2 cellular contexts compared by ENCODE assay signal in the genomic region with DNA sequence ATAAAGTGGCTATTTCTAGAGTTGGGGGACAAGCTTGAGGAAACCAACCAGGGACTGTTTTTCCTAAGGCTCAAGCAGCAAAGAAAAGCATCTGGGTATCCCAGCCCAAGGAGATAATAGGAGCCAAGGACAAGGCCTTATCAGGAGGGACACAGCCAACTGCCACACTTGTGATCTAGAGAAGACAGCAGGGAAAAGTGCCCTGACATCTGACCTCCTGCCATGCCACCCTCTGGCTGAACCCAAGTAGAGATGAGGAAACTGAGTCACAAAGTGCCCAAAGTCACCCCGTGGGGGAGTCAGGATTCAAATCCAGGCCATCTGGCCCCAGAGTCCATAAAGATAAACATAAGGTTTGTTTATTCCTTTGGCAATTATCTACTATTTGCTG.
TF ChIP-seq lines count a peak whose summit lies in the region.

No MANE protein-coding gene starts in this region.

TF ChIP-seq in GM23338, 12 proteins besides CTCF, POLR2A, EP300 and RAD21 (continues in another document):
- TF ChIP-seq POLR2AphosphoS5 (IDR thresholded peaks at IDR 0.05; ENCODE audit: low read depth): no peak
- TF ChIP-seq, protein P1, sequence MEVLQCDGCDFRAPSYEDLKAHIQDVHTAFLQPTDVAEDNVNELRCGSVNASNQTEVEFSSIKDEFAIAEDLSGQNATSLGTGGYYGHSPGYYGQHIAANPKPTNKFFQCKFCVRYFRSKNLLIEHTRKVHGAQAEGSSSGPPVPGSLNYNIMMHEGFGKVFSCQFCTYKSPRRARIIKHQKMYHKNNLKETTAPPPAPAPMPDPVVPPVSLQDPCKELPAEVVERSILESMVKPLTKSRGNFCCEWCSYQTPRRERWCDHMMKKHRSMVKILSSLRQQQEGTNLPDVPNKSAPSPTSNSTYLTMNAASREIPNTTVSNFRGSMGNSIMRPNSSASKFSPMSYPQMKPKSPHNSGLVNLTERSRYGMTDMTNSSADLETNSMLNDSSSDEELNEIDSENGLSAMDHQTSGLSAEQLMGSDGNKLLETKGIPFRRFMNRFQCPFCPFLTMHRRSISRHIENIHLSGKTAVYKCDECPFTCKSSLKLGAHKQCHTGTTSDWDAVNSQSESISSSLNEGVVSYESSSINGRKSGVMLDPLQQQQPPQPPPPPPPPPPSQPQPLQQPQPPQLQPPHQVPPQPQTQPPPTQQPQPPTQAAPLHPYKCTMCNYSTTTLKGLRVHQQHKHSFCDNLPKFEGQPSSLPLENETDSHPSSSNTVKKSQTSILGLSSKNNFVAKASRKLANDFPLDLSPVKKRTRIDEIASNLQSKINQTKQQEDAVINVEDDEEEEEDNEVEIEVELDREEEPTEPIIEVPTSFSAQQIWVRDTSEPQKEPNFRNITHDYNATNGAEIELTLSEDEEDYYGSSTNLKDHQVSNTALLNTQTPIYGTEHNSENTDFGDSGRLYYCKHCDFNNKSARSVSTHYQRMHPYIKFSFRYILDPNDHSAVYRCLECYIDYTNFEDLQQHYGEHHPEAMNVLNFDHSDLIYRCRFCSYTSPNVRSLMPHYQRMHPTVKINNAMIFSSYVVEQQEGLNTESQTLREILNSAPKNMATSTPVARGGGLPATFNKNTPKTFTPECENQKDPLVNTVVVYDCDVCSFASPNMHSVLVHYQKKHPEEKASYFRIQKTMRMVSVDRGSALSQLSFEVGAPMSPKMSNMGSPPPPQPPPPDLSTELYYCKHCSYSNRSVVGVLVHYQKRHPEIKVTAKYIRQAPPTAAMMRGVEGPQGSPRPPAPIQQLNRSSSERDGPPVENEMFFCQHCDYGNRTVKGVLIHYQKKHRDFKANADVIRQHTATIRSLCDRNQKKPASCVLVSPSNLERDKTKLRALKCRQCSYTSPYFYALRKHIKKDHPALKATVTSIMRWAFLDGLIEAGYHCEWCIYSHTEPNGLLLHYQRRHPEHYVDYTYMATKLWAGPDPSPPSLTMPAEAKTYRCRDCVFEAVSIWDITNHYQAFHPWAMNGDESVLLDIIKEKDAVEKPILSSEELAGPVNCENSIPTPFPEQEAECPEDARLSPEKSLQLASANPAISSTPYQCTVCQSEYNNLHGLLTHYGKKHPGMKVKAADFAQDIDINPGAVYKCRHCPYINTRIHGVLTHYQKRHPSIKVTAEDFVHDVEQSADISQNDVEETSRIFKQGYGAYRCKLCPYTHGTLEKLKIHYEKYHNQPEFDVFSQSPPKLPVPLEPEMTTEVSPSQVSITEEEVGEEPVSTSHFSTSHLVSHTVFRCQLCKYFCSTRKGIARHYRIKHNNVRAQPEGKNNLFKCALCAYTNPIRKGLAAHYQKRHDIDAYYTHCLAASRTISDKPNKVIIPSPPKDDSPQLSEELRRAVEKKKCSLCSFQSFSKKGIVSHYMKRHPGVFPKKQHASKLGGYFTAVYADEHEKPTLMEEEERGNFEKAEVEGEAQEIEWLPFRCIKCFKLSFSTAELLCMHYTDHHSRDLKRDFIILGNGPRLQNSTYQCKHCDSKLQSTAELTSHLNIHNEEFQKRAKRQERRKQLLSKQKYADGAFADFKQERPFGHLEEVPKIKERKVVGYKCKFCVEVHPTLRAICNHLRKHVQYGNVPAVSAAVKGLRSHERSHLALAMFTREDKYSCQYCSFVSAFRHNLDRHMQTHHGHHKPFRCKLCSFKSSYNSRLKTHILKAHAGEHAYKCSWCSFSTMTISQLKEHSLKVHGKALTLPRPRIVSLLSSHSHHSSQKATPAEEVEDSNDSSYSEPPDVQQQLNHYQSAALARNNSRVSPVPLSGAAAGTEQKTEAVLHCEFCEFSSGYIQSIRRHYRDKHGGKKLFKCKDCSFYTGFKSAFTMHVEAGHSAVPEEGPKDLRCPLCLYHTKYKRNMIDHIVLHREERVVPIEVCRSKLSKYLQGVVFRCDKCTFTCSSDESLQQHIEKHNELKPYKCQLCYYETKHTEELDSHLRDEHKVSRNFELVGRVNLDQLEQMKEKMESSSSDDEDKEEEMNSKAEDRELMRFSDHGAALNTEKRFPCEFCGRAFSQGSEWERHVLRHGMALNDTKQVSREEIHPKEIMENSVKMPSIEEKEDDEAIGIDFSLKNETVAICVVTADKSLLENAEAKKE (CRISPR knock-in tag; IDR thresholded peaks at IDR 0.05): no peak
- TF ChIP-seq ZNF114 (CRISPR knock-in tag; IDR thresholded peaks at IDR 0.05): no peak
- no peak for TF ChIP-seq ZNF331 (CRISPR knock-in tag; IDR thresholded peaks at IDR 0.05; ENCODE audit: low read depth)
- no peak for TF ChIP-seq STAT1 (IDR thresholded peaks at IDR 0.05; ENCODE audit: unreplicated experiment)
- TF ChIP-seq, protein P2, sequence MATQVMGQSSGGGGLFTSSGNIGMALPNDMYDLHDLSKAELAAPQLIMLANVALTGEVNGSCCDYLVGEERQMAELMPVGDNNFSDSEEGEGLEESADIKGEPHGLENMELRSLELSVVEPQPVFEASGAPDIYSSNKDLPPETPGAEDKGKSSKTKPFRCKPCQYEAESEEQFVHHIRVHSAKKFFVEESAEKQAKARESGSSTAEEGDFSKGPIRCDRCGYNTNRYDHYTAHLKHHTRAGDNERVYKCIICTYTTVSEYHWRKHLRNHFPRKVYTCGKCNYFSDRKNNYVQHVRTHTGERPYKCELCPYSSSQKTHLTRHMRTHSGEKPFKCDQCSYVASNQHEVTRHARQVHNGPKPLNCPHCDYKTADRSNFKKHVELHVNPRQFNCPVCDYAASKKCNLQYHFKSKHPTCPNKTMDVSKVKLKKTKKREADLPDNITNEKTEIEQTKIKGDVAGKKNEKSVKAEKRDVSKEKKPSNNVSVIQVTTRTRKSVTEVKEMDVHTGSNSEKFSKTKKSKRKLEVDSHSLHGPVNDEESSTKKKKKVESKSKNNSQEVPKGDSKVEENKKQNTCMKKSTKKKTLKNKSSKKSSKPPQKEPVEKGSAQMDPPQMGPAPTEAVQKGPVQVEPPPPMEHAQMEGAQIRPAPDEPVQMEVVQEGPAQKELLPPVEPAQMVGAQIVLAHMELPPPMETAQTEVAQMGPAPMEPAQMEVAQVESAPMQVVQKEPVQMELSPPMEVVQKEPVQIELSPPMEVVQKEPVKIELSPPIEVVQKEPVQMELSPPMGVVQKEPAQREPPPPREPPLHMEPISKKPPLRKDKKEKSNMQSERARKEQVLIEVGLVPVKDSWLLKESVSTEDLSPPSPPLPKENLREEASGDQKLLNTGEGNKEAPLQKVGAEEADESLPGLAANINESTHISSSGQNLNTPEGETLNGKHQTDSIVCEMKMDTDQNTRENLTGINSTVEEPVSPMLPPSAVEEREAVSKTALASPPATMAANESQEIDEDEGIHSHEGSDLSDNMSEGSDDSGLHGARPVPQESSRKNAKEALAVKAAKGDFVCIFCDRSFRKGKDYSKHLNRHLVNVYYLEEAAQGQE (IDR thresholded peaks at IDR 0.05; ENCODE audit: unreplicated experiment): no peak
- no peak for TF ChIP-seq EZH2phosphoT487 (IDR thresholded peaks at IDR 0.05; ENCODE audit: unreplicated experiment)
- no peak for TF ChIP-seq JUNB (IDR thresholded peaks at IDR 0.05; ENCODE audit: unreplicated experiment)
- TF ChIP-seq EZH2 (IDR thresholded peaks at IDR 0.05; ENCODE audit: low read depth, unreplicated experiment): no peak
- no peak for TF ChIP-seq CREB1 (CRISPR knock-in tag; IDR thresholded peaks at IDR 0.05; ENCODE audit: low read depth)
- TF ChIP-seq NANOG (IDR thresholded peaks at IDR 0.05; ENCODE audit: borderline replicate concordance): no peak

TF ChIP-seq in K562, 482 proteins besides CTCF, POLR2A, EP300 and RAD21 (continues in another document):
- TF ChIP-seq, protein P3, sequence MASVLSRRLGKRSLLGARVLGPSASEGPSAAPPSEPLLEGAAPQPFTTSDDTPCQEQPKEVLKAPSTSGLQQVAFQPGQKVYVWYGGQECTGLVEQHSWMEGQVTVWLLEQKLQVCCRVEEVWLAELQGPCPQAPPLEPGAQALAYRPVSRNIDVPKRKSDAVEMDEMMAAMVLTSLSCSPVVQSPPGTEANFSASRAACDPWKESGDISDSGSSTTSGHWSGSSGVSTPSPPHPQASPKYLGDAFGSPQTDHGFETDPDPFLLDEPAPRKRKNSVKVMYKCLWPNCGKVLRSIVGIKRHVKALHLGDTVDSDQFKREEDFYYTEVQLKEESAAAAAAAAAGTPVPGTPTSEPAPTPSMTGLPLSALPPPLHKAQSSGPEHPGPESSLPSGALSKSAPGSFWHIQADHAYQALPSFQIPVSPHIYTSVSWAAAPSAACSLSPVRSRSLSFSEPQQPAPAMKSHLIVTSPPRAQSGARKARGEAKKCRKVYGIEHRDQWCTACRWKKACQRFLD (CRISPR knock-in tag; IDR thresholded peaks at IDR 0.05): peak; percentile 51
- TF ChIP-seq ESRRA (IDR thresholded peaks at IDR 0.05; ENCODE audit: borderline replicate concordance, low read depth) (peak; percentile 48), SRSF3 (IDR thresholded peaks at IDR 0.05; ENCODE audit: insufficient read depth, low read length) (no peak), ZNF184 (CRISPR knock-in tag; IDR thresholded peaks at IDR 0.05) (no peak), SMARCA4 (IDR thresholded peaks at IDR 0.05) (peak; percentile 38; the same call in 1 of the 2 replicates), STAT5A (IDR thresholded peaks at IDR 0.05; ENCODE audit: borderline replicate concordance, low read length) (peak; percentile 37; the same call in 1 of the 2 replicates), PCBP2 (IDR thresholded peaks at IDR 0.05; ENCODE audit: low read depth, low read length, poor library complexity, severe bottlenecking) (no peak), CBFA2T3 (IDR thresholded peaks at IDR 0.05) (peak; percentile 83), TAL1 (IDR thresholded peaks at IDR 0.05) (peak; percentile 66), TCF3 (CRISPR knock-in tag; IDR thresholded peaks at IDR 0.05) (peak; percentile 77), JUND (IDR thresholded peaks at IDR 0.05; ENCODE audit: borderline replicate concordance, low read depth, low read length) (no peak), JUND (tag; IDR thresholded peaks at IDR 0.05; ENCODE audit: borderline replicate concordance, low read depth, low read length) (0 out of 3 replicates have a peak, but pooled peaks have one; percentile 23), NCOR1 (IDR thresholded peaks at IDR 0.05) (peak; percentile 48; the same call in 1 of the 2 replicates), SAFB (IDR thresholded peaks at IDR 0.05; ENCODE audit: borderline replicate concordance, low read depth, low read length) (no peak), SIX5 (IDR thresholded peaks at IDR 0.05; ENCODE audit: borderline replicate concordance in 1 of 2, insufficient read depth in 1 of 2, low read depth in 1 of 2, low read length in 2 of 2) (no peak), NRF1 (conservative IDR thresholded peaks at IDR 0.05 in 1 of 2, IDR thresholded peaks at IDR 0.05 in 1 of 2) (no peak), ZSCAN29 (IDR thresholded peaks at IDR 0.05) (no peak), ARID1B (IDR thresholded peaks at IDR 0.05) (peak; percentile 79), ZNF384 (IDR thresholded peaks at IDR 0.05; ENCODE audit: low read depth, low read length) (no peak), PPARD (CRISPR knock-in tag; IDR thresholded peaks at IDR 0.05) (no peak), RBM25 (IDR thresholded peaks at IDR 0.05; ENCODE audit: low read depth, low read length, severe bottlenecking) (peak; percentile 48), ZNF778 (CRISPR knock-in tag; IDR thresholded peaks at IDR 0.05) (no peak), ZNF12 (CRISPR knock-in tag; IDR thresholded peaks at IDR 0.05) (no peak), HMGN3 (IDR thresholded peaks at IDR 0.05; ENCODE audit: borderline replicate concordance, extremely low read depth, insufficient read length, low read depth, low read length) (no peak), ZNF589 (CRISPR knock-in tag; IDR thresholded peaks at IDR 0.05; ENCODE audit: low read depth) (no peak), MTA2 (IDR thresholded peaks at IDR 0.05; ENCODE audit: low read depth) (0 out of 2 replicates have a peak, but pooled peaks have one; percentile 19), ZFX (CRISPR knock-in tag; IDR thresholded peaks at IDR 0.05) (no peak), ESRRB (CRISPR knock-in tag; IDR thresholded peaks at IDR 0.05; ENCODE audit: borderline replicate concordance) (no peak), ELF4 (CRISPR knock-in tag; IDR thresholded peaks at IDR 0.05) (no peak), NR4A1 (CRISPR knock-in tag; IDR thresholded peaks at IDR 0.05) (no peak), NR4A1 (tag; IDR thresholded peaks at IDR 0.05) (peak; percentile 48; the same call in 1 of the 2 replicates), NCOA4 (IDR thresholded peaks at IDR 0.05; ENCODE audit: partially characterized antibody) (no peak), GATAD2A (IDR thresholded peaks at IDR 0.05) (no peak)
- TF ChIP-seq, protein P4, sequence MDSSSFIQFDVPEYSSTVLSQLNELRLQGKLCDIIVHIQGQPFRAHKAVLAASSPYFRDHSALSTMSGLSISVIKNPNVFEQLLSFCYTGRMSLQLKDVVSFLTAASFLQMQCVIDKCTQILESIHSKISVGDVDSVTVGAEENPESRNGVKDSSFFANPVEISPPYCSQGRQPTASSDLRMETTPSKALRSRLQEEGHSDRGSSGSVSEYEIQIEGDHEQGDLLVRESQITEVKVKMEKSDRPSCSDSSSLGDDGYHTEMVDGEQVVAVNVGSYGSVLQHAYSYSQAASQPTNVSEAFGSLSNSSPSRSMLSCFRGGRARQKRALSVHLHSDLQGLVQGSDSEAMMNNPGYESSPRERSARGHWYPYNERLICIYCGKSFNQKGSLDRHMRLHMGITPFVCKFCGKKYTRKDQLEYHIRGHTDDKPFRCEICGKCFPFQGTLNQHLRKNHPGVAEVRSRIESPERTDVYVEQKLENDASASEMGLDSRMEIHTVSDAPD (CRISPR knock-in tag; IDR thresholded peaks at IDR 0.05): no peak
- TF ChIP-seq, protein P5, sequence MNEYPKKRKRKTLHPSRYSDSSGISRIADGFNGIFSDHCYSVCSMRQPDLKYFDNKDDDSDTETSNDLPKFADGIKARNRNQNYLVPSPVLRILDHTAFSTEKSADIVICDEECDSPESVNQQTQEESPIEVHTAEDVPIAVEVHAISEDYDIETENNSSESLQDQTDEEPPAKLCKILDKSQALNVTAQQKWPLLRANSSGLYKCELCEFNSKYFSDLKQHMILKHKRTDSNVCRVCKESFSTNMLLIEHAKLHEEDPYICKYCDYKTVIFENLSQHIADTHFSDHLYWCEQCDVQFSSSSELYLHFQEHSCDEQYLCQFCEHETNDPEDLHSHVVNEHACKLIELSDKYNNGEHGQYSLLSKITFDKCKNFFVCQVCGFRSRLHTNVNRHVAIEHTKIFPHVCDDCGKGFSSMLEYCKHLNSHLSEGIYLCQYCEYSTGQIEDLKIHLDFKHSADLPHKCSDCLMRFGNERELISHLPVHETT (CRISPR knock-in tag; conservative IDR thresholded peaks at IDR 0.05 in 1 of 2, IDR thresholded peaks at IDR 0.05 in 1 of 2): peak in 1 of 2 experiments; percentile 51; a peak in 1 of 4 replicates
- TF ChIP-seq, protein P6, sequence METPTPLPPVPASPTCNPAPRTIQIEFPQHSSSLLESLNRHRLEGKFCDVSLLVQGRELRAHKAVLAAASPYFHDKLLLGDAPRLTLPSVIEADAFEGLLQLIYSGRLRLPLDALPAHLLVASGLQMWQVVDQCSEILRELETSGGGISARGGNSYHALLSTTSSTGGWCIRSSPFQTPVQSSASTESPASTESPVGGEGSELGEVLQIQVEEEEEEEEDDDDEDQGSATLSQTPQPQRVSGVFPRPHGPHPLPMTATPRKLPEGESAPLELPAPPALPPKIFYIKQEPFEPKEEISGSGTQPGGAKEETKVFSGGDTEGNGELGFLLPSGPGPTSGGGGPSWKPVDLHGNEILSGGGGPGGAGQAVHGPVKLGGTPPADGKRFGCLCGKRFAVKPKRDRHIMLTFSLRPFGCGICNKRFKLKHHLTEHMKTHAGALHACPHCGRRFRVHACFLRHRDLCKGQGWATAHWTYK (CRISPR knock-in tag; IDR thresholded peaks at IDR 0.05): no peak
- TF ChIP-seq, protein P7, sequence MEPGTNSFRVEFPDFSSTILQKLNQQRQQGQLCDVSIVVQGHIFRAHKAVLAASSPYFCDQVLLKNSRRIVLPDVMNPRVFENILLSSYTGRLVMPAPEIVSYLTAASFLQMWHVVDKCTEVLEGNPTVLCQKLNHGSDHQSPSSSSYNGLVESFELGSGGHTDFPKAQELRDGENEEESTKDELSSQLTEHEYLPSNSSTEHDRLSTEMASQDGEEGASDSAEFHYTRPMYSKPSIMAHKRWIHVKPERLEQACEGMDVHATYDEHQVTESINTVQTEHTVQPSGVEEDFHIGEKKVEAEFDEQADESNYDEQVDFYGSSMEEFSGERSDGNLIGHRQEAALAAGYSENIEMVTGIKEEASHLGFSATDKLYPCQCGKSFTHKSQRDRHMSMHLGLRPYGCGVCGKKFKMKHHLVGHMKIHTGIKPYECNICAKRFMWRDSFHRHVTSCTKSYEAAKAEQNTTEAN (CRISPR knock-in tag; IDR thresholded peaks at IDR 0.05): no peak
